13 cellular contexts compared by ENCODE assay signal in genomic region chr6:1796706-1797529, GRCh38.
DNase-seq lines count a peak whose midpoint lies in the region; ATAC-seq and TF ChIP-seq lines count a peak whose summit lies in the region.
"Had no signal": no experiment of that assay in that cellular context is flagged by ENCODE, and none has a peak within 500 bp of the region (broad histone marks: within the 10 kb centered on the region; RNA-seq: fewer than 3 reads in every experiment).

No MANE protein-coding gene starts in this region.

- no peaks in the 10 kb centered on the region for H3K36me3 ChIP-seq in lower lobe of right lung
- H3K36me3 ChIP-seq: stomach had no signal

- no peak for TF ChIP-seq CTCF in lower lobe of right lung (IDR thresholded peaks at IDR 0.05)

- peak overlapping the region in 1 of 6 donors; percentile 76 for H3K27ac Mint-ChIP-seq in naive B cell

- H3K27me3 Mint-ChIP-seq in naive B cell: no peaks in the 10 kb centered on the region

- H3K27ac ChIP-seq in lower lobe of right lung: no peak overlapping the region

- DNase-seq in naive B cell: no peak
- no peak for DNase-seq in lower lobe of right lung
- DNase-seq in activated CD4-positive, alpha-beta T cell treated with anti-CD3 and anti-CD28 coated beads for 48 hours: no peak
- no peak for DNase-seq in mesenteric fat pad (ENCODE audit: low spot score)
- no peak for DNase-seq in stimulated activated CD4-positive, alpha-beta T cell treated with anti-CD3 and anti-CD28 coated beads, Interleukin-15, amount 100 ng/mL, for 24 hours
- DNase-seq: activated T-cell treated with anti-CD3 and anti-CD28 coated beads, Interleukin-2, amount 50 U/mL, for 4 hours; effector CD8-positive, alpha-beta T cell; stomach had no signal

- intact Hi-C loops in lower lobe of right lung (cut with DNase I): no loop called here

- peaks cover 10 to 14% (median 11%) of the 10 kb centered on the region in 3 donors for H3K4me1 Mint-ChIP-seq in naive B cell

- ATAC-seq in GM18873 (IDR thresholded peaks at IDR 0.05; ENCODE audit: low FRiP score, unreplicated experiment) (peak; percentile 71), GM21786 (IDR thresholded peaks at IDR 0.05; ENCODE audit: unreplicated experiment) (peak; percentile 79), HG03439 (IDR thresholded peaks at IDR 0.05; ENCODE audit: unreplicated experiment) (peak; percentile 79), naive B cell (ENCODE audit: low read depth in 2 of 2) (peak; percentile 16 to 25), lower lobe of right lung (no peak)
- ATAC-seq: activated T-cell treated with anti-CD3 and anti-CD28 coated beads, Interleukin-2, amount 50 U/mL, for 4 hours; K562; Right ventricle myocardium inferior had no signal

- no peaks in the 10 kb centered on the region for H3K9me3 ChIP-seq in lower lobe of right lung
- H3K9me3 ChIP-seq: stomach had no signal

- H3K4me3 Mint-ChIP-seq in naive B cell: no peak overlapping the region
- H3K4me3 Mint-ChIP-seq: activated T-cell treated with anti-CD3 and anti-CD28 coated beads, Interleukin-2, amount 50 U/mL, for 4 hours had no signal

- H3K36me3 Mint-ChIP-seq in naive B cell: no peaks in the 10 kb centered on the region

- H3K4me3 ChIP-seq in lower lobe of right lung: no peak overlapping the region
- H3K4me3 ChIP-seq: K562, stomach had no signal

- H3K9me3 Mint-ChIP-seq in naive B cell: no peaks in the 10 kb centered on the region
- H3K9me3 Mint-ChIP-seq: activated T-cell treated with anti-CD3 and anti-CD28 coated beads, Interleukin-2, amount 50 U/mL, for 4 hours had no signal

- H3K27me3 ChIP-seq in lower lobe of right lung (ENCODE audit: low read depth): no peaks in the 10 kb centered on the region
- H3K27me3 ChIP-seq: stomach had no signal

- H3K4me1 ChIP-seq in lower lobe of right lung: no peaks in the 10 kb centered on the region

Comparison
In these comparisons a context has a peak if more than half of its experiments do, and no peak if none do; other contexts are left out.
1. ATAC-seq: peak in GM18873 (single experiment), GM21786 (single experiment), HG03439 (single experiment) and naive B cell (2 of 2); none in lower lobe of right lung (0 of 2).